ENCODE assay signal across 8 cellular contexts in the genomic region with DNA sequence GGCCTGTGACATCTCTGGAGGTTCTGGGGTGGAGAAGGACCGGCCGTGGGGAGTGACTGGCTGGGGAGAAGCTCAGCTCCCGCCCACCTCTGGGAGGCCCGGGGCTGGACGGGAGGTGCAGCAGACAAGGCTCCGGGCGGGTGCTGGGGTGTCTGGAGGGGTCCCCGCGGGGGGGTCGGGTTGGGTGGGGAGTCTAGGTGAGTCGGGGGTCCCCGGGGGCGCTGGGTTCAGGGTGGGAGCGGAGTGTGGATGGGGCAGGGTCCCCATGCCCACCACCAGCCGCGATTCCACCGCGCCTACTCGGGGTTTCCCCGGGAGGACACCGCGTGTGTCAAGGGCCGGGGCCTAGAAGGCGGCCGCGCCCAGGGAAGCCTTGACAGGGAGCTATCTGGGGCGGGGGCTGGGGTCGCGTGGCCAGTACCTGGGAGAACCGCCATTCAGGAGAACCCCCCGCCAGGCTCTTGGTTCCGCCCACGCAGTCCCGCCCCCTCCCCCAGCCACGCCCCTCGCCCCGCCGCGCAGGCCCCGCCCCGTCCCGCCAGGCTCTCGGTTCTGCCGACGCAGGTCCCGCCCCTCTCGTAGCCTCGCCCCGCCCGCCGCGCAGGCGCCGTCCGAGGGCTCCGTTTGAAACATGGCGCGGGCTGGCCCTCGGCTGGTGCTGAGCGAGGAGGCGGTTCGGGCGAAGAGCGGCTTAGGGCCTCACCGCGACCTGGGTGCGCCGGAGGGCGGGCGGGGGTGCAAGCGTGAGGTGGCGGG.
DNase-seq lines count a peak whose midpoint lies in the region; ATAC-seq and TF ChIP-seq lines count a peak whose summit lies in the region.

A gene with protein sequence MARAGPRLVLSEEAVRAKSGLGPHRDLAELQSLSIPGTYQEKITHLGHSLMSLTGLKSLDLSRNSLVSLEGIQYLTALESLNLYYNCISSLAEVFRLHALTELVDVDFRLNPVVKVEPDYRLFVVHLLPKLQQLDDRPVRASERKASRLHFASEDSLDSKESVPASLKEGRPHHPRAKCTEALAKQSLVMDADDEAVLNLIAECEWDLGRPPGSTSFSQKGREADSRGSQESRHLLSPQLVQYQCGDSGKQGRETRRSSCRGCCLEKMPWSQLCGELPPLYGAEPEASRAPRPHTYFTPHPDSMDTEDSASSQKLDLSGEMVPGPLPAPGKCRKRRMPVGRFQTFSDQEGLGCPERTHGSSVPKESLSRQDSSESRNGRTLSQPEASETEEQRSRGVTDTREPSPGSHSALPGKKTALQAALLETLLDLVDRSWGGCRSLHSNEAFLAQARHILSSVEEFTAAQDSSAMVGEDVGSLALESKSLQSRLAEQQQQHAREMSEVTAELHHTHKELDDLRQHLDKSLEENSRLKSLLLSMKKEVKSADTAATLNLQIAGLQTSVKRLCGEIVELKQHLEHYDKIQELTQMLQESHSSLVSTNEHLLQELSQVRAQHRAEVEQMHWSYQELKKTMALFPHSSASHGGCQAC (plus strand): TSS at position 610 of the 756 bp plus-strand sequence. CDS start 22 bp downstream, at position 632.

- peak; percentile 75 for ATAC-seq in HG03175 (IDR thresholded peaks at IDR 0.05; ENCODE audit: unreplicated experiment)

- peak; percentile 16 for DNase-seq in AG09309 (ENCODE audit: low read depth)
- DNase-seq in NCI-H446 (lab: John Stamatoyannopoulos, UW), result peak; percentile 62 to 97
- peak; percentile 91 for DNase-seq in activated CD4-positive, alpha-beta T cell treated with anti-CD3 and anti-CD28 coated beads for 1 hour
- DNase-seq in cerebellar nuclear complex (lab: John Stamatoyannopoulos, UW), result peak; percentile 5 to 62
- peak; percentile 88 for DNase-seq in kidney tubule cell (ENCODE audit: low spot score)
- DNase-seq in stimulated activated CD4-positive, alpha-beta T cell treated with anti-CD3 and anti-CD28 coated beads, Interleukin-15, amount 100 ng/mL, for 48 hours (ENCODE audit: low read depth in 2 of 2), result peak; percentile 84 to 91

- in situ Hi-C loops in GM18951 (cut with MboI; ENCODE audit: low sequenced_read_pairs, unreplicated experiment), result no loop called here

- TF ChIP-seq CTCF in AG09309 (IDR thresholded peaks at IDR 0.05; ENCODE audit: control insufficient read depth, insufficient read depth, low read depth, low read length, missing control alignments), result no peak

- peak within 1 kb of the TSS; percentile 67 for H3K4me3 ChIP-seq in AG09309 (ENCODE audit: control insufficient read depth, low read depth, low read length)

- peak; percentile 77 for TF ChIP-seq POLR2A in GM18951 (IDR thresholded peaks at IDR 0.05; ENCODE audit: extremely low read depth, insufficient read depth, insufficient read length)

Comparison
In these comparisons a context has a peak if more than half of its experiments do, and no peak if none do; other contexts are left out.
1. Peak in every context shown above with its lines: DNase-seq, ATAC-seq and H3K4me3 ChIP-seq.
2. DNase-seq: peak in every context shown above with its lines; median percentile 91 in activated CD4-positive, alpha-beta T cell treated with anti-CD3 and anti-CD28 coated beads for 1 hour; 88 in kidney tubule cell; 88 in stimulated activated CD4-positive, alpha-beta T cell treated with anti-CD3 and anti-CD28 coated beads, Interleukin-15, amount 100 ng/mL, for 48 hours; 80 in NCI-H446; 34 in cerebellar nuclear complex; 16 in AG09309.